Comparison of ENCODE assay signal across 26 cellular contexts in genomic region chr1:176854134-176854533, GRCh38.
"Had no signal": no experiment of that assay in that cellular context is flagged by ENCODE, and none has a peak within 500 bp of the region (broad histone marks: within the 10 kb centered on the region; RNA-seq: fewer than 3 reads in every experiment).

No MANE protein-coding gene starts in this region.

- H3K4me1 ChIP-seq: adrenal gland, breast epithelium had no signal

- H3K4me1 Mint-ChIP-seq: activated CD4-positive, alpha-beta T cell treated with anti-CD3 and anti-CD28 coated beads for 36 hours; activated CD4-positive, alpha-beta T cell treated with anti-CD3 and anti-CD28 coated beads, Interleukin-2, amount 10 ng/mL, durations not matched to agents 7 days and 5 days; activated naive CD4-positive, alpha-beta T cell treated with anti-CD3 and anti-CD28 coated beads, Interleukin-2, amount 50 U/mL, for 24 hours had no signal

- H3K9me3 ChIP-seq: adrenal gland, body of pancreas, breast epithelium had no signal

- H3K27ac Mint-ChIP-seq: activated CD4-positive, alpha-beta T cell treated with anti-CD3 and anti-CD28 coated beads for 36 hours; activated CD4-positive, alpha-beta T cell treated with anti-CD3 and anti-CD28 coated beads, Interleukin-2, amount 10 ng/mL, durations not matched to agents 7 days and 5 days; activated CD8-positive, alpha-beta T cell treated with anti-CD3 and anti-CD28 coated beads, Interleukin-2, amount 10 ng/mL, durations not matched to agents 7 days and 5 days; activated naive CD4-positive, alpha-beta T cell treated with anti-CD3 and anti-CD28 coated beads, Interleukin-2, amount 50 U/mL, for 24 hours; activated T-cell treated with anti-CD3 and anti-CD28 coated beads, Interleukin-2, amount 50 U/mL, for 24 hours; activated T-helper 2 cell treated with anti-CD3 and anti-CD28 coated beads, Interferon-gamma antibody, Interleukin-2, Interleukin-4, amounts not matched to agents 10 μg/mL and 5 μg/mL and 100 μg/mL, durations not matched to agents 14 hours and 24 hours and 36 hours had no signal

- H3K36me3 ChIP-seq: adrenal gland, breast epithelium had no signal

- ATAC-seq: activated CD4-positive, alpha-beta T cell treated with anti-CD3 and anti-CD28 coated beads for 36 hours; activated CD4-positive, CD25-positive, alpha-beta regulatory T cell treated with anti-CD3 and anti-CD28 coated beads, Interleukin-2, amount 50 U/mL, for 24 hours; activated CD8-positive, alpha-beta T cell treated with anti-CD3 and anti-CD28 coated beads, Interleukin-2, amount 10 ng/mL, durations not matched to agents 7 days and 5 days had no signal

- H3K36me3 Mint-ChIP-seq: activated naive CD4-positive, alpha-beta T cell treated with anti-CD3 and anti-CD28 coated beads, Interleukin-2, amount 50 U/mL, for 24 hours had no signal

- DNase-seq: activated CD4-positive, alpha-beta T cell treated with anti-CD3 and anti-CD28 coated beads for 36 hours; activated CD4-positive, alpha-beta T cell treated with anti-CD3 and anti-CD28 coated beads, Interleukin-2, amount 10 ng/mL, durations not matched to agents 7 days and 5 days; activated CD4-positive, alpha-beta T cell treated with anti-CD3 and anti-CD28 coated beads, Interleukin-2, amount 50 U/mL, for 48 hours; activated CD8-positive, alpha-beta T cell treated with anti-CD3 and anti-CD28 coated beads, Interleukin-2, amount 10 ng/mL, durations not matched to agents 7 days and 5 days; activated gamma-delta T cell; activated naive CD4-positive, alpha-beta T cell treated with Interleukin-2 at 50 U/mL for 16 hours; activated T-cell treated with anti-CD3 and anti-CD28 coated beads, Interleukin-2, amount 50 U/mL, for 24 hours; adrenal gland; Karpas-422; KBM-7; NCI-H1417 treated with DMSO at 0.1 percent for 48 hours; NCI-H1930; NCI-H2171; NCI-H510A; PC-9; Right ventricle myocardium superior; SW 1271; T-helper 1 cell; T-helper 2 cell; T-helper 9 cell had no signal

- H3K4me3 ChIP-seq: adrenal gland, body of pancreas, breast epithelium, PC-9 had no signal

- H3K27me3 ChIP-seq: adrenal gland, body of pancreas, breast epithelium had no signal

- H3K9me3 Mint-ChIP-seq: activated CD4-positive, alpha-beta T cell treated with anti-CD3 and anti-CD28 coated beads, Interleukin-2, amount 10 ng/mL, durations not matched to agents 7 days and 5 days; activated naive CD4-positive, alpha-beta T cell treated with anti-CD3 and anti-CD28 coated beads, Interleukin-2, amount 50 U/mL, for 24 hours; activated T-cell treated with anti-CD3 and anti-CD28 coated beads, Interleukin-2, amount 50 U/mL, for 24 hours; activated T-helper 2 cell treated with anti-CD3 and anti-CD28 coated beads, Interferon-gamma antibody, Interleukin-2, Interleukin-4, amounts not matched to agents 10 μg/mL and 5 μg/mL and 100 μg/mL, durations not matched to agents 14 hours and 24 hours and 36 hours had no signal

- H3K4me2 ChIP-seq: PC-9 had no signal

- H3K27ac ChIP-seq: adrenal gland, body of pancreas, breast epithelium, PC-9, RWPE1 had no signal

- H3K4me3 Mint-ChIP-seq: activated CD4-positive, alpha-beta T cell treated with anti-CD3 and anti-CD28 coated beads for 36 hours; activated CD4-positive, alpha-beta T cell treated with anti-CD3 and anti-CD28 coated beads, Interleukin-2, amount 10 ng/mL, durations not matched to agents 7 days and 5 days; activated CD8-positive, alpha-beta T cell treated with anti-CD3 and anti-CD28 coated beads, Interleukin-2, amount 10 ng/mL, durations not matched to agents 7 days and 5 days; activated naive CD4-positive, alpha-beta T cell treated with anti-CD3 and anti-CD28 coated beads, Interleukin-2, amount 50 U/mL, for 24 hours; activated T-cell treated with anti-CD3 and anti-CD28 coated beads, Interleukin-2, amount 50 U/mL, for 24 hours had no signal

- H3K27me3 Mint-ChIP-seq: activated CD4-positive, alpha-beta T cell treated with anti-CD3 and anti-CD28 coated beads, Interleukin-2, amount 10 ng/mL, durations not matched to agents 7 days and 5 days; activated T-cell treated with anti-CD3 and anti-CD28 coated beads, Interleukin-2, amount 50 U/mL, for 24 hours had no signal
